ENCODE assay signal across 8 cellular contexts in the genomic region with DNA sequence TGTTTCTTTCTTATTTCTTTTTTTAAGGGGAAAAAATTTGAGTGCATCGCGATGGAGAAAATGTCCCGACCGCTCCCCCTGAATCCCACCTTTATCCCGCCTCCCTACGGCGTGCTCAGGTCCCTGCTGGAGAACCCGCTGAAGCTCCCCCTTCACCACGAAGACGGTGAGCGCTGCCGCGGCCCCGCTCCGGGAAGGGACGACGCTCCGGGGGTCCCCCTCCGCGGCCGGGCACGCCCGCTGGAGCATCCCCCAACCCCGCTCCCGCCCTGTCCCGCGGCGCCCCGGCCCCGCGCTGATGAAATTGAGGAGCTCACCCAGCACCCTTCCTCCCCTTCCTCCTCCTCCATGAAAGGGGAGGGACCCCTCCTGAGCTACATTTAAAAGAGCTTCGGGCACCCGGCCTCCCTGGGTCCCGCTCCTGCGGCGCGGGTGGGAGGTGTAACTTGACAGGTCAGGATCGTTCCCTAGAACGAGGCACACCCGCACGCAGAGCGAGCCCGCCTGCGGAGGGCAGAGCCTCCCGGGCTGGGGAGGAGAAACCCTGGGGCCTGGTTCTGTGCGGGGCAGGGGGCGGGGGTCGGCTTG. TPM values are rescaled to one million over a fixed set of nuclear protein-coding genes. Genes with fewer than 3 reads are reported as not detected.
DNase-seq lines count a peak whose midpoint lies in the region; ATAC-seq and TF ChIP-seq lines count a peak whose summit lies in the region.

No MANE protein-coding gene starts in this region.

- POLR2A ChIA-PET in CD4-positive, alpha-beta T cell (lab: Charles Lee), result interaction anchor here (1.2 to 5.1 kb wide), 2 partner anchors 18 to 28 kb away, joined by 3 to 57 read pairs; no protein-coding TSS in a partner anchor

- H3K4me3 Mint-ChIP-seq in CD4-positive, alpha-beta T cell, result peak overlapping the region; percentile 76

- H3K27me3 ChIP-seq in CD4-positive, alpha-beta T cell (ENCODE audit: control insufficient read depth, insufficient read depth, low read length), result peaks cover 45% of the 10 kb centered on the region
- H3K27me3 ChIP-seq in mucosa of rectum (ENCODE audit: control insufficient read depth in 2 of 2, insufficient read depth in 2 of 2, low read length in 2 of 2), result peaks cover 24 to 40% of the 10 kb centered on the region in 2 donors
- H3K27me3 ChIP-seq in uterus, result peaks cover 0 to 7% of the 10 kb centered on the region in 2 donors

- H3K27me3 Mint-ChIP-seq in CD4-positive, alpha-beta T cell, result peaks cover 64% of the 10 kb centered on the region

- H3K9ac ChIP-seq in mucosa of rectum (ENCODE audit: low read depth in 1 of 2, low read length in 2 of 2), result peak overlapping the region in 1 of 2 donors; percentile 50

- H3K27ac ChIP-seq in CD4-positive, alpha-beta T cell (ENCODE audit: low read depth, low read length), result no peak overlapping the region
- H3K27ac ChIP-seq in mucosa of rectum (ENCODE audit: low read depth in 2 of 2, low read length in 2 of 2) (peak overlapping the region; percentile 41 to 44), uterus (peak overlapping the region; percentile 88 to 95)

- TF ChIP-seq CTCF in CD4-positive, alpha-beta T cell (IDR thresholded peaks at IDR 0.05), result no peak
- no peak for TF ChIP-seq CTCF in uterus (IDR thresholded peaks at IDR 0.05)

- no peaks in the 10 kb centered on the region for H3K36me3 ChIP-seq in mucosa of rectum (ENCODE audit: control insufficient read depth in 2 of 2, insufficient read depth in 2 of 2, low read length in 2 of 2)
- H3K36me3 ChIP-seq in uterus, result no peaks in the 10 kb centered on the region

- H3K4me1 ChIP-seq in mucosa of rectum (ENCODE audit: control insufficient read depth in 2 of 2, insufficient read depth in 2 of 2, low read length in 2 of 2) (peaks cover 13 to 15% of the 10 kb centered on the region in 2 donors), uterus (no peaks in the 10 kb centered on the region)

- no peaks in the 10 kb centered on the region for H3K9me3 Mint-ChIP-seq in CD4-positive, alpha-beta T cell

- TF ChIP-seq POLR2A in uterus (IDR thresholded peaks at IDR 0.05), result no peak

- no peaks in the 10 kb centered on the region for H3K9me3 ChIP-seq in CD4-positive, alpha-beta T cell (ENCODE audit: control insufficient read depth, low read length)
- no peaks in the 10 kb centered on the region for H3K9me3 ChIP-seq in mucosa of rectum (ENCODE audit: control insufficient read depth in 2 of 2, low read length in 2 of 2)
- H3K9me3 ChIP-seq in uterus, result no peaks in the 10 kb centered on the region

- intact Hi-C loops in CD4-positive, alpha-beta T cell (cut with DNase I, micrococcal nuclease), result loop anchor here (2.0 to 10.0 kb wide), 3 partner anchors 27 to 301 kb away; partner anchors contain the start of genes COX11 (in 1 of the 2) and STXBP4 (in 1 of the 2)
- intact Hi-C loops in uterus (cut with DNase I; ENCODE audit: low total_unique reads), result no loop called here

- H3K36me3 Mint-ChIP-seq in CD4-positive, alpha-beta T cell (ENCODE audit: low read depth), result no peaks in the 10 kb centered on the region

- no peak overlapping the region for H3K27ac Mint-ChIP-seq in CD4-positive, alpha-beta T cell

- DNase-seq in CD4-positive, alpha-beta T cell, result peak in 5 of 10 experiments; percentile 1 to 34 (median 2)
- DNase-seq in SK-N-DZ (ENCODE audit: low spot score) (peak; percentile 41), uterus (peak; percentile 33 to 37), NCI-H2196 (lab: John Stamatoyannopoulos, UW; ENCODE audit: unreplicated experiment) (no peak), activated gamma-delta T cell treated with Interleukin-2 at 50 U/mL for 16 hours (no peak)
- DNase-seq in effector CD4-positive, alpha-beta T cell, result peak; percentile 3

- H3K4me3 ChIP-seq in mucosa of rectum (ENCODE audit: low read length in 2 of 2) (peak overlapping the region; percentile 50 to 59), uterus (peak overlapping the region; percentile 51 to 54)

- ATAC-seq in CD4-positive, alpha-beta T cell (ENCODE audit: poor library complexity), result no peak
- ATAC-seq in GM21528 (IDR thresholded peaks at IDR 0.05; ENCODE audit: low FRiP score, unreplicated experiment), result no peak

- peaks cover 24% of the 10 kb centered on the region for H3K4me1 Mint-ChIP-seq in CD4-positive, alpha-beta T cell (ENCODE audit: low read depth)

- CTCF ChIA-PET in CD4-positive, alpha-beta T cell (lab: Charles Lee), result no interaction called here

RNA-seq across cellular contexts. Expression of gene HLF, which starts 0.8 kb away (rescaled TPM):
- 1 to 10 TPM; 4.3 to 4.9 TPM for total RNA-seq in CD4-positive, alpha-beta T cell
- polyA plus RNA-seq in SK-N-DZ (2014; cell fraction: cytosol; rRNA removed), result 3.2 and 4.0 TPM in 2 replicates
- 3.1 and 9.2 TPM in 2 replicates for polyA plus RNA-seq in SK-N-DZ (2014; cell fraction: nucleus; rRNA removed)
- 10 to 100 TPM; 12.0 to 81.2 (median 50.4) TPM for total RNA-seq in uterus

Comparison
In these comparisons a context has a peak if more than half of its experiments do, and no peak if none do; other contexts are left out.
1. DNase-seq: peak in SK-N-DZ (single experiment), effector CD4-positive, alpha-beta T cell (single experiment) and uterus (2 of 2); none in NCI-H2196 (single experiment) and activated gamma-delta T cell treated with Interleukin-2 at 50 U/mL for 16 hours (single experiment).